11 cellular contexts compared by ENCODE assay signal in the genomic region with DNA sequence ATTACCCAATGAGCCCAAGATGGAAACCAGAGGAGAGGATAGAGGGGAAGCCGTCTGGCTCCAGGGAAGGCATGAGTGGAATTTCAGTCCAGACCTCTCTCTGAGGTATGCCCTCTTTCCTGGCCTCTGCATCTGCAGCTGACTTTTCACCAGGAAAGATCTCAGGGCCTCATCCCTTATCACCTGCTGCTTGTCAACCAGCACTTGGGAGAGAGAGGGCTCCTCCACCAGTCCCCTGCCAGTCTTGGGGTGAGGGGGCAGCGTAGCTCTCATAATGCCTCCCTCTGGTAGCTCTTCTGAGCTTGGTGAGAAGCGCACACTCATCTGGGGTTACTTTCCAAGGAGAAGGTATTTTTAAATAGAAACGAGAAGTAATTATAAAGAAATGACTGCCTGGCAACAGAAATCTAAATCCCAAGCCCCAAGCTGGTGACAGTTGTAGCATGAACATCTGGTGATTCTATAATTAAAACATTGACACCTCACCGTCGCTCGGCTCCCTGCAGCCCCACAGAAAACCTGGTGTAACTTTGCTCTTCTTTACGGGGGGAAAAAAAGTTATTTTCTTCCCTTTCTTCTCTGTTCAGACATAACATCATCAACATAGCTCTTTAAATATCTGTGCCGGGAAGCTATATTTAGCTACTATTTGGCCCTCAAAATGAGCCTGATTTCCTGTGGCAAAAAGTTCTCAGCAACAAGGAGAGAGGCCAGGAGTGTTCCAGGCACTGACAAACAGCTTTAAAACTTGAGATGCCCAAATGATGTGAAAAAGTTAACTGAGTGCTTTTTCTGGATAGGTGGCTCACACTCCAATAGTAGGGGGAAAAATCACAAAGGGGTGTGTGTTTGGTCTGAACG. TPM values are rescaled to one million over a fixed set of nuclear protein-coding genes. Genes with fewer than 3 reads are reported as not detected.
DNase-seq lines count a peak whose midpoint lies in the region; ATAC-seq, FAIRE-seq and TF ChIP-seq lines count a peak whose summit lies in the region.
"Had no signal": no experiment of that assay in that cellular context is flagged by ENCODE, and none has a peak within 500 bp of the region (broad histone marks: within the 10 kb centered on the region; RNA-seq: fewer than 3 reads in every experiment).

No MANE protein-coding gene starts in this region.

- no peaks in the 10 kb centered on the region for H4K20me1 ChIP-seq in GM23248 (ENCODE audit: insufficient read depth)

- FAIRE-seq in small intestine (lab: Jason Lieb, UNC): no peak

- DNase-seq in GM23248: peak; percentile 74
- peak; percentile 68 for DNase-seq in SKM-1 treated with dmso at 0.1 percent for 144 hours (lab: John Stamatoyannopoulos, UW; ENCODE audit: unreplicated experiment)
- DNase-seq in left cardiac atrium: no peak
- no peak for DNase-seq in small intestine
- DNase-seq in adrenal gland: no peak
- DNase-seq in NCI-H526 treated with DMSO at 0.1 percent for 48 hours (lab: John Stamatoyannopoulos, UW): no peak
- DNase-seq in NCI-H187 treated with DMSO at 0.1 percent for 48 hours (lab: John Stamatoyannopoulos, UW): no peak
- no peak for DNase-seq in mucosa of descending colon
- DNase-seq: NCI-H187; stimulated activated naive CD8-positive, alpha-beta T cell treated with anti-CD3 and anti-CD28 coated beads, Interleukin-15, Interleukin-2, amounts not matched to agents 100 U/mL and 50 U/mL, for 24 hours had no signal

- in situ Hi-C loops in GM23248 (cut with MboI): no loop called here

- TF ChIP-seq CTCF in adrenal gland (IDR thresholded peaks at IDR 0.05) (no peak), mucosa of descending colon (IDR thresholded peaks at IDR 0.05) (no peak)

- intact Hi-C loops in left cardiac atrium (cut with DNase I): loop anchor here in 1 of 2 donors (10.0 kb wide), 1 partner anchor 57 kb away; no protein-coding TSS in a partner anchor
- intact Hi-C loops in adrenal gland (cut with DNase I): no loop called here
- intact Hi-C loops in mucosa of descending colon (cut with DNase I, micrococcal nuclease): no loop called here

- peak overlapping the region; percentile 62 for H3K4me2 ChIP-seq in GM23248 (ENCODE audit: unreplicated experiment)

- H3K4me3 ChIP-seq in GM23248: peak overlapping the region; percentile 37
- no peak overlapping the region for H3K4me3 ChIP-seq in small intestine (ENCODE audit: low read depth in 1 of 2, low read length in 2 of 2)
- H3K4me3 ChIP-seq in adrenal gland: no peak overlapping the region
- H3K4me3 ChIP-seq in mucosa of descending colon: no peak overlapping the region

- 31 to 41% methylated on average over 10 of the region's 10 CpGs for WGBS in GM23248 (ENCODE audit: low coverage in 1 of 2, low lambda C conversion rate in 2 of 2, missing lambda C conversion rate in 2 of 2), 2 experiments
- WGBS in small intestine, 3 donors: 43 to 76% (median 56%) methylated on average over 10 of the region's 10 CpGs
- WGBS in adrenal gland, 4 donors: 33 to 49% (median 39%) methylated on average over 9 to 10 of the region's 10 CpGs

- H3K9me2 ChIP-seq in GM23248 (ENCODE audit: insufficient read depth): no peaks in the 10 kb centered on the region

- H3K9me3 ChIP-seq in GM23248 (ENCODE audit: low read depth): no peaks in the 10 kb centered on the region
- H3K9me3 ChIP-seq in small intestine (ENCODE audit: control insufficient read depth, low read depth): no peaks in the 10 kb centered on the region
- peaks cover 0 to 8% (median 6%) of the 10 kb centered on the region in 3 donors for H3K9me3 ChIP-seq in adrenal gland (replicated peaks in 1 of 3)
- peaks cover 22% of the 10 kb centered on the region for H3K9me3 ChIP-seq in mucosa of descending colon

- no peak for TF ChIP-seq POLR2A in adrenal gland (IDR thresholded peaks at IDR 0.05)

- H3K4me1 ChIP-seq in GM23248 (ENCODE audit: insufficient read depth): peaks cover 34% of the 10 kb centered on the region
- peaks cover 0 to 7% of the 10 kb centered on the region in 2 donors for H3K4me1 ChIP-seq in small intestine (ENCODE audit: control insufficient read depth in 2 of 2, insufficient read depth in 1 of 2, low read depth in 1 of 2, low read length in 1 of 2)
- peaks cover 0 to 6% of the 10 kb centered on the region in 2 donors for H3K4me1 ChIP-seq in adrenal gland (replicated peaks in 1 of 2)
- peaks cover 6% of the 10 kb centered on the region for H3K4me1 ChIP-seq in mucosa of descending colon (ENCODE audit: low read depth)

- peak overlapping the region; percentile 58 for H2AFZ ChIP-seq in GM23248

- H3K9ac ChIP-seq in GM23248: peak overlapping the region; percentile 55

- peaks cover 34% of the 10 kb centered on the region for H3F3A ChIP-seq in GM23248 (ENCODE audit: insufficient read depth)

- H3K79me2 ChIP-seq in GM23248 (ENCODE audit: insufficient read depth): peaks cover 18% of the 10 kb centered on the region; the same call in 1 of the 2 replicates

- ATAC-seq in left cardiac atrium (peak; percentile 77 to 83), mucosa of descending colon (no peak)
- ATAC-seq: sciatic nerve; stimulated activated naive CD8-positive, alpha-beta T cell treated with anti-CD3 and anti-CD28 coated beads, Interleukin-15, Interleukin-2, amounts not matched to agents 100 U/mL and 50 U/mL, for 24 hours had no signal

- H3K27ac ChIP-seq in GM23248 (peak overlapping the region; percentile 78), small intestine (ENCODE audit: low read depth in 1 of 2, low read length in 1 of 2) (peak overlapping the region; percentile 44 to 80), adrenal gland (peak overlapping the region in 2 of 5 donors; percentile 11 to 51)

- H3K36me3 ChIP-seq in GM23248 (ENCODE audit: low read depth) (no peaks in the 10 kb centered on the region), small intestine (ENCODE audit: control insufficient read depth in 2 of 2, insufficient read depth in 2 of 2, low read length in 2 of 2) (no peaks in the 10 kb centered on the region), adrenal gland (replicated peaks in 1 of 2) (no peaks in the 10 kb centered on the region), mucosa of descending colon (ENCODE audit: low read depth) (no peaks in the 10 kb centered on the region)

- H3K27me3 ChIP-seq in GM23248 (replicated peaks; ENCODE audit: insufficient read depth) (no peaks in the 10 kb centered on the region), small intestine (ENCODE audit: control insufficient read depth in 2 of 2, insufficient read depth in 2 of 2, low read length in 2 of 2) (no peaks in the 10 kb centered on the region), adrenal gland (no peaks in the 10 kb centered on the region)

RNA-seq across cellular contexts. Expression of a gene that starts 26.9 kb away (rescaled TPM):
- 12.8 and 13.6 TPM in 2 replicates for total RNA-seq in GM23248 (2014; rRNA removed; shearing (Covaris generic))
- polyA plus RNA-seq in GM23248 (2016; fragmentation: Nextera tagmentation; extraction: Ambion mirVana) (6.1 and 6.2 TPM in 2 replicates), small intestine (1 to 10 TPM in 2 of 3 donors, under 1 TPM in 1; 0.22 to 7.1 (median 1.1) TPM), adrenal gland (10 to 100 TPM in 1 of 3 donors, 1 to 10 TPM in 2; 5.9 to 18.2 (median 9.7) TPM)
- total RNA-seq in left cardiac atrium (10 to 100 TPM; 15.1 to 15.5 TPM), adrenal gland (10 to 100 TPM; 24.3 to 48.9 (median 34.0) TPM), mucosa of descending colon (10 to 100 TPM in 1 of 3 donors, 1 to 10 TPM in 2; 5.7 to 14.2 (median 6.7) TPM)

Comparison
In these comparisons a context has a peak if more than half of its experiments do, and no peak if none do; other contexts are left out.
1. DNase-seq: peak in GM23248 (single experiment) and SKM-1 treated with dmso at 0.1 percent for 144 hours (single experiment); none in left cardiac atrium (single experiment), small intestine (single experiment), adrenal gland (0 of 7), NCI-H526 treated with DMSO at 0.1 percent for 48 hours (single experiment), NCI-H187 treated with DMSO at 0.1 percent for 48 hours (single experiment) and mucosa of descending colon (0 of 3).